In the genomic region with DNA sequence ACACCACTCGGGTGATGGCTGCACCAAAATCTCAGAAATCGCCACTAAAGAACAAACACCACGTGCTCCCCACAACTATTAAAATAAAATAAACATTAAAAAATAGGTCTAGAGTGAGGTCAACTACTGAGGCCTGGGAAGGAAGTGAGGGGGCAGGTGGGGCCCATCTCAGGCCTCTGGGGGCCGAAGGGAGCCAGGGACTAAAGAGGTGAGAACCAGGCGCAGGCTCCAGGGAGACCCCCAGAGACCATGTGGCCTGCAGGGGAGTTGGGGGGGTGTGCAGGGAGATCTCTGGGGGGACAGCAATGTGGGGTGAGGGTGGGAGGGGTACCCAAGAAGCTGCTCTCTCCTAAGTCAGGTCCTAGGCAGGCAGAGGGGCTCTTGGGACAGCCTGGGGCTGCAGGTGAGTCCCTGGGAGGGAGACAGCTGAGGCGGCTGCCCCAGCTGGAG, we compare ENCODE assay signal across 13 cellular contexts.
A peak's percentile ranks its signal among the peaks of the same experiment; 100 is the strongest.
DNase-seq lines count a peak whose midpoint lies in the region; ATAC-seq and TF ChIP-seq lines count a peak whose summit lies in the region.
"Had no signal": no experiment of that assay in that cellular context is flagged by ENCODE, and none has a peak within 500 bp of the region (broad histone marks: within the 10 kb centered on the region; RNA-seq: fewer than 3 reads in every experiment).

No MANE protein-coding gene starts in this region.

- peak overlapping the region; percentile 100 for H3K4me2 ChIP-seq in HCT116 (ENCODE audit: low read length)
- peak overlapping the region; percentile 50 for H3K4me2 ChIP-seq in smooth muscle cell

- H3K36me3 ChIP-seq in HCT116 (ENCODE audit: control insufficient read depth in 1 of 2, insufficient read depth in 2 of 2, low read length in 2 of 2): peaks cover 0 to 3% of the 10 kb centered on the region in 2 experiments; a peak in 1 of 4 replicates
- no peaks in the 10 kb centered on the region for H3K36me3 ChIP-seq in RWPE2 (ENCODE audit: low read depth)
- H3K36me3 ChIP-seq in iPS-18a (ENCODE audit: control insufficient read depth, low read depth, low read length): no peaks in the 10 kb centered on the region
- H3K36me3 ChIP-seq in smooth muscle cell (ENCODE audit: low read depth): no peaks in the 10 kb centered on the region
- no peaks in the 10 kb centered on the region for H3K36me3 ChIP-seq in ascending aorta
- H3K36me3 ChIP-seq: vagina had no signal

- WGBS in smooth muscle cell (ENCODE audit: low lambda C conversion rate): 84% methylated on average over 6 of the region's 6 CpGs

- H3K9ac ChIP-seq in HCT116 (ENCODE audit: low read length) (peak overlapping the region; percentile 86), iPS-18a (ENCODE audit: low read length) (no peak overlapping the region), smooth muscle cell (ENCODE audit: low read depth) (no peak overlapping the region)

- no peaks in the 10 kb centered on the region for H3K9me2 ChIP-seq in HCT116 (ENCODE audit: insufficient read depth)

- H3K4me3 ChIP-seq in HCT116 (replicated peaks in 1 of 2; ENCODE audit: low read depth in 1 of 2, low read length in 2 of 2) (peak overlapping the region; percentile 80 to 89), RWPE2 (ENCODE audit: severe bottlenecking) (peak overlapping the region; percentile 16), iPS-18a (ENCODE audit: low read length) (peak overlapping the region; percentile 43), smooth muscle cell (peak overlapping the region; percentile 41), ascending aorta (no peak overlapping the region)
- H3K4me3 ChIP-seq: dorsolateral prefrontal cortex had no signal

- H3F3A ChIP-seq in smooth muscle cell (ENCODE audit: low read depth): no peaks in the 10 kb centered on the region

- H3K4me1 ChIP-seq in HCT116 (ENCODE audit: control insufficient read depth in 1 of 2, insufficient read depth in 2 of 2, low read length in 2 of 2): peaks cover 17 to 42% of the 10 kb centered on the region in 2 experiments
- H3K4me1 ChIP-seq in RWPE2 (ENCODE audit: insufficient read depth, poor library complexity, severe bottlenecking): no peaks in the 10 kb centered on the region
- H3K4me1 ChIP-seq in iPS-18a (ENCODE audit: control insufficient read depth, low read depth, low read length): peaks cover 8% of the 10 kb centered on the region
- peaks cover 15% of the 10 kb centered on the region for H3K4me1 ChIP-seq in smooth muscle cell (ENCODE audit: low read depth)
- H3K4me1 ChIP-seq in ascending aorta: peaks cover 6 to 19% of the 10 kb centered on the region in 2 donors

- CTCF ChIA-PET in HCT116 (lab: Charles Lee): interaction anchor here (0.7 to 5.2 kb wide), 5 partner anchors 9 to 354 kb away, joined by 3 to 40 read pairs (median 5); no protein-coding TSS in a partner anchor

- RAD21 ChIA-PET in HCT116 (lab: Charles Lee; ENCODE audit: low non-redundant PET in 1 of 2, low total read pairs in 2 of 2, uncharacterized antibody in 2 of 2, unreplicated experiment in 2 of 2): interaction anchor here (0.7 kb wide), 2 partner anchors 61 to 62 kb away, joined by 3 to 6 read pairs; no protein-coding TSS in a partner anchor

- intact Hi-C loops in HCT116 (cut with micrococcal nuclease) (loop anchor here (5.0 kb wide), 1 partner anchor 189 kb away; no protein-coding TSS in a partner anchor), ascending aorta (cut with DNase I) (no loop called here), sciatic nerve (cut with DNase I) (no loop called here)

- H2AFZ ChIP-seq in HCT116 (ENCODE audit: low read depth, low read length, poor library complexity, severe bottlenecking) (no peak overlapping the region), smooth muscle cell (ENCODE audit: low read depth) (no peak overlapping the region)

- TF ChIP-seq CTCF in HCT116 (IDR thresholded peaks at IDR 0.05 in 2 of 3, conservative IDR thresholded peaks at IDR 0.05 in 1 of 3; ENCODE audit: borderline replicate concordance in 1 of 3, insufficient read depth in 1 of 3, low read depth in 2 of 3, low read length in 2 of 3): no peak
- no peak for TF ChIP-seq CTCF in RWPE2 (IDR thresholded peaks at IDR 0.05; ENCODE audit: poor library complexity, severe bottlenecking)
- no peak for TF ChIP-seq CTCF in smooth muscle cell (IDR thresholded peaks at IDR 0.05; ENCODE audit: borderline replicate concordance, insufficient read depth, poor library complexity, severe bottlenecking)
- TF ChIP-seq CTCF in ascending aorta (IDR thresholded peaks at IDR 0.05): no peak

- H3K27ac ChIP-seq in HCT116 (ENCODE audit: low read depth, low read length): peak overlapping the region; percentile 73
- H3K27ac ChIP-seq in RWPE2 (ENCODE audit: poor library complexity, severe bottlenecking): no peak overlapping the region
- H3K27ac ChIP-seq in iPS-18a (ENCODE audit: low read length): no peak overlapping the region
- H3K27ac ChIP-seq in smooth muscle cell (ENCODE audit: low read depth): no peak overlapping the region
- no peak overlapping the region for H3K27ac ChIP-seq in ascending aorta
- H3K27ac ChIP-seq: dorsolateral prefrontal cortex, vagina had no signal

- H4K20me1 ChIP-seq in HCT116 (ENCODE audit: insufficient read depth) (no peaks in the 10 kb centered on the region), smooth muscle cell (ENCODE audit: low read depth) (peaks cover 18% of the 10 kb centered on the region)

- H3K9me3 ChIP-seq in HCT116 (ENCODE audit: control insufficient read depth in 1 of 2, insufficient read depth in 1 of 2, low read depth in 1 of 2, low read length in 2 of 2): no peaks in the 10 kb centered on the region
- no peaks in the 10 kb centered on the region for H3K9me3 ChIP-seq in RWPE2 (ENCODE audit: severe bottlenecking)
- H3K9me3 ChIP-seq in iPS-18a (ENCODE audit: control insufficient read depth, low read depth, low read length): no peaks in the 10 kb centered on the region
- H3K9me3 ChIP-seq in smooth muscle cell (replicated peaks; ENCODE audit: low read depth): no peaks in the 10 kb centered on the region
- H3K9me3 ChIP-seq in ascending aorta: no peaks in the 10 kb centered on the region
- H3K9me3 ChIP-seq: vagina had no signal

- ATAC-seq in HCT116 (no peak; the same call in 1 of the 2 replicates), RWPE2 (ENCODE audit: low read depth) (no peak), GM21529 (IDR thresholded peaks at IDR 0.05; ENCODE audit: unreplicated experiment) (no peak), sciatic nerve (no peak)
- ATAC-seq: activated CD8-positive, alpha-beta T cell treated with anti-CD3 and anti-CD28 coated beads for 36 hours had no signal

- BruUV-seq in HCT116 (replicated peaks; lab: Mats Ljungman, UMichigan): no TSS peak

- peaks cover 36% of the 10 kb centered on the region for H3K79me2 ChIP-seq in HCT116 (ENCODE audit: insufficient read depth, low read length)
- H3K79me2 ChIP-seq in smooth muscle cell (ENCODE audit: low read depth): no peaks in the 10 kb centered on the region

- DNase-seq in HCT116 (ENCODE audit: low read depth, low spot score): no peak
- DNase-seq in RWPE2 (ENCODE audit: low spot score): no peak
- no peak for DNase-seq in smooth muscle cell (lab: John Stamatoyannopoulos, UW; ENCODE audit: unreplicated experiment)
- no peak for DNase-seq in ascending aorta (ENCODE audit: low spot score in 2 of 2)
- DNase-seq in sciatic nerve (ENCODE audit: low spot score): no peak
- DNase-seq: activated CD8-positive, alpha-beta T cell treated with anti-CD3 and anti-CD28 coated beads for 36 hours; activated gamma-delta T cell treated with Interleukin-2 at 50 U/mL for 16 hours; immature natural killer cell; stimulated activated CD4-positive, alpha-beta T cell treated with anti-CD3 and anti-CD28 coated beads, Interleukin-2, amount 100 ng/mL, for 48 hours had no signal

- H3K27me3 ChIP-seq in HCT116 (ENCODE audit: insufficient read depth, low read length) (no peaks in the 10 kb centered on the region), RWPE2 (ENCODE audit: insufficient read depth, poor library complexity, severe bottlenecking) (no peaks in the 10 kb centered on the region), iPS-18a (ENCODE audit: control insufficient read depth, insufficient read depth, low read length) (peaks cover 40% of the 10 kb centered on the region), smooth muscle cell (ENCODE audit: low read depth) (peaks cover 11% of the 10 kb centered on the region), ascending aorta (no peaks in the 10 kb centered on the region)
- H3K27me3 ChIP-seq: dorsolateral prefrontal cortex, vagina had no signal

- no peak for TF ChIP-seq RAD21 in HCT116 (IDR thresholded peaks at IDR 0.05; ENCODE audit: low read depth)

- POLR2A ChIA-PET in HCT116 (lab: Charles Lee): interaction anchor here (0.6 to 1.9 kb wide), 8 partner anchors 10 to 548 kb away, joined by 3 to 6 read pairs (median 5); no protein-coding TSS in a partner anchor

- TF ChIP-seq POLR2A in HCT116 (IDR thresholded peaks at IDR 0.05; ENCODE audit: borderline replicate concordance, extremely low read depth, insufficient read depth, insufficient read length): no peak

TF ChIP-seq in HCT116, 20 proteins besides CTCF, POLR2A, EP300 and RAD21:
- TF ChIP-seq POLR2AphosphoS5 (IDR thresholded peaks at IDR 0.05; ENCODE audit: low read depth, low read length) (0 out of 2 replicates have a peak, but pooled peaks have one; percentile 18), EZH2phosphoT487 (IDR thresholded peaks at IDR 0.05; ENCODE audit: borderline replicate concordance) (no peak), CBX3 (IDR thresholded peaks at IDR 0.05; ENCODE audit: low read depth) (no peak), ELF1 (IDR thresholded peaks at IDR 0.05; ENCODE audit: borderline replicate concordance, low read depth) (no peak)

Comparison
In these comparisons a context has a peak if more than half of its experiments do, and no peak if none do; other contexts are left out.
1. H3K4me3 ChIP-seq: peak in HCT116 (2 of 2), RWPE2 (single experiment), iPS-18a (single experiment) and smooth muscle cell (single experiment); none in ascending aorta (0 of 2).